31 cellular contexts compared by ENCODE assay signal in the genomic region with DNA sequence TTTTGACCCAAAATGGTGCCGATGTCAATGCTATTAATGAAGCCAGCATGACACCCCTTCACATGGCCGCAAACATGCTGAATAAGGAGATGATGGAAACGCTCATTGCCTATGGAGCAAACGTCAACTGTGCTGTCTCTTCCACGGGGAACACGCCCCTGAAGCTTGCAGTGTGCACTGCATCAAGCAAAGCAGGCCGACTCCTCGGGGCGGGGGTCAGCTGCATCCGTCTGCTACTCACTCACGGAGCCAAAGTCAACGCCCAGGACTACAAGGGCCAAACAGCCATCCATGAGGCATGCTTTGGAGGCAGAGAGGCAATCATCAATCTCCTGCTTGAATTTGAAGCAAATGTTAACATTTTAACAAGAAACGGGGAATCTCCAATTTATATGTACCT. TPM values are rescaled to one million over a fixed set of nuclear protein-coding genes. Genes with fewer than 3 reads are reported as not detected.
"Had no signal": no experiment of that assay in that cellular context is flagged by ENCODE, and none has a peak within 500 bp of the region (broad histone marks: within the 10 kb centered on the region; RNA-seq: fewer than 3 reads in every experiment).

No MANE protein-coding gene starts in this region.

- FAIRE-seq: islet of Langerhans, keratinocyte had no signal

- H3K27me3 ChIP-seq: colonic mucosa, esophagus squamous epithelium, gastrocnemius medialis, heart right ventricle had no signal

- H3K4me1 Mint-ChIP-seq: mesothelial cell of epicardium had no signal

- H3K4me1 ChIP-seq: colonic mucosa, esophagus squamous epithelium, gastrocnemius medialis, lower lobe of right lung had no signal

- H3K9me3 Mint-ChIP-seq: dendritic cell treated with granulocyte-macrophage colony-stimulating factor and Interleukin-4, amounts not matched to agents 40 ng/mL and 50 ng/mL, for 4 days; effector memory CD8-positive, alpha-beta T cell; mesothelial cell of epicardium; naive B cell had no signal

- H3K4me3 ChIP-seq: colonic mucosa, esophagus squamous epithelium, gastrocnemius medialis, heart right ventricle, left ventricle myocardium inferior, lower lobe of right lung, mucosa of descending colon had no signal

- H3K27ac ChIP-seq: colonic mucosa, epithelial cell of prostate, esophagus squamous epithelium, gastrocnemius medialis, heart right ventricle, left ventricle myocardium inferior, lower lobe of right lung had no signal

- H3K9me3 ChIP-seq: colonic mucosa, esophagus squamous epithelium, gastrocnemius medialis, heart right ventricle, left ventricle myocardium inferior, lower lobe of right lung, mucosa of descending colon had no signal

- H3K4me3 Mint-ChIP-seq: dendritic cell treated with granulocyte-macrophage colony-stimulating factor and Interleukin-4, amounts not matched to agents 40 ng/mL and 50 ng/mL, for 4 days; effector memory CD8-positive, alpha-beta T cell; mesothelial cell of epicardium had no signal

- DNase-seq: colonic mucosa; cortex of kidney; effector CD8-positive, alpha-beta T cell; effector memory CD8-positive, alpha-beta T cell; erythroblast; esophagus squamous epithelium; foreskin fibroblast; foreskin melanocyte; gastrocnemius medialis; glutamatergic neuron; head of caudate nucleus; heart right ventricle; hippocampal formation; kidney glomerular epithelial cell; left colon; left ventricle myocardium inferior; lower lobe of right lung; mesenchymal stem cell; mucosa of descending colon; naive B cell had no signal

- H3K27ac Mint-ChIP-seq: dendritic cell treated with granulocyte-macrophage colony-stimulating factor and Interleukin-4, amounts not matched to agents 40 ng/mL and 50 ng/mL, for 4 days; effector memory CD8-positive, alpha-beta T cell; mesothelial cell of epicardium had no signal

- H3K27me3 Mint-ChIP-seq: dendritic cell treated with granulocyte-macrophage colony-stimulating factor and Interleukin-4, amounts not matched to agents 40 ng/mL and 50 ng/mL, for 4 days; effector memory CD8-positive, alpha-beta T cell; naive B cell had no signal

RNA-seq across cellular contexts. Expression of a gene that starts 4.5 kb away (rescaled TPM):
- total RNA-seq: chondrocyte, colonic mucosa, esophagus mucosa, glomerular endothelial cell, left colon, left lobe of liver, left ventricle myocardium inferior, liver, lower lobe of right lung, lung microvascular endothelial cell, mesothelial cell of epicardium, mucosa of descending colon had no signal
